Comparison of ENCODE assay signal across 1 cellular context in the genomic region with DNA sequence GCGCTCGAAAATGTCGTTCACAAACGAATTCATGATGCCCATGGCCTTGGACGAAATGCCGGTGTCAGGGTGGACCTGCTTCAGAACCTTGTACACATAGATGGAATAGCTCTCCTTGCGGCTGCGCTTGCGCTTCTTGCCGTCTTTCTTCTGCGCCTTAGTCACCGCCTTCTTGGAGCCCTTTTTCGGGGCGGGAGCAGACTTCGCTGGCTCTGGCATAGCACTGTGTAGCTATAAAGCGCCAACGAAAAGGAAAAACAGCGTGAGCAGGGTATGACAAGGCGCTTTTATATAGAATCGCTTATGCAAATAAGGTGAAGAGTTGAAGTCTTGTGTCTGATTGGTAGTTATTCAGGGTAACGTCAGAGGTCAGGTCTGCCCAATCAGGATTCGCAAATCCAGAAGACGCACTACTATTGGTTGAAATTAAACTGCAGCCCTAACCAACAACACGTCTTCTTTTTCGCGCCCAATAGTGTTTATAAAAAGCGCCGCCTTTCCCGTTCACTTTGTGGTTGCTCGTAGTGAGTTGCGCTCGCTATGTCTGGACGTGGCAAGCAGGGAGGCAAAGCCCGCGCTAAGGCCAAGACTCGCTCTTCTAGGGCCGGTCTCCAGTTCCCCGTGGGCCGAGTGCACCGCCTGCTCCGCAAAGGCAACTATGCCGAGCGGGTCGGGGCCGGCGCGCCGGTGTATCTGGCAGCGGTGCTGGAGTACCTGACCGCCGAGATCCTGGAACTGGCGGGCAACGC.
A peak's percentile ranks its signal among the peaks of the same experiment; 100 is the strongest.
TF ChIP-seq lines count a peak whose summit lies in the region.

No MANE protein-coding gene starts in this region.

TF ChIP-seq in K562, 482 proteins besides CTCF, POLR2A, EP300 and RAD21 (continued from another document and continues in another):
- TF ChIP-seq, protein P1, sequence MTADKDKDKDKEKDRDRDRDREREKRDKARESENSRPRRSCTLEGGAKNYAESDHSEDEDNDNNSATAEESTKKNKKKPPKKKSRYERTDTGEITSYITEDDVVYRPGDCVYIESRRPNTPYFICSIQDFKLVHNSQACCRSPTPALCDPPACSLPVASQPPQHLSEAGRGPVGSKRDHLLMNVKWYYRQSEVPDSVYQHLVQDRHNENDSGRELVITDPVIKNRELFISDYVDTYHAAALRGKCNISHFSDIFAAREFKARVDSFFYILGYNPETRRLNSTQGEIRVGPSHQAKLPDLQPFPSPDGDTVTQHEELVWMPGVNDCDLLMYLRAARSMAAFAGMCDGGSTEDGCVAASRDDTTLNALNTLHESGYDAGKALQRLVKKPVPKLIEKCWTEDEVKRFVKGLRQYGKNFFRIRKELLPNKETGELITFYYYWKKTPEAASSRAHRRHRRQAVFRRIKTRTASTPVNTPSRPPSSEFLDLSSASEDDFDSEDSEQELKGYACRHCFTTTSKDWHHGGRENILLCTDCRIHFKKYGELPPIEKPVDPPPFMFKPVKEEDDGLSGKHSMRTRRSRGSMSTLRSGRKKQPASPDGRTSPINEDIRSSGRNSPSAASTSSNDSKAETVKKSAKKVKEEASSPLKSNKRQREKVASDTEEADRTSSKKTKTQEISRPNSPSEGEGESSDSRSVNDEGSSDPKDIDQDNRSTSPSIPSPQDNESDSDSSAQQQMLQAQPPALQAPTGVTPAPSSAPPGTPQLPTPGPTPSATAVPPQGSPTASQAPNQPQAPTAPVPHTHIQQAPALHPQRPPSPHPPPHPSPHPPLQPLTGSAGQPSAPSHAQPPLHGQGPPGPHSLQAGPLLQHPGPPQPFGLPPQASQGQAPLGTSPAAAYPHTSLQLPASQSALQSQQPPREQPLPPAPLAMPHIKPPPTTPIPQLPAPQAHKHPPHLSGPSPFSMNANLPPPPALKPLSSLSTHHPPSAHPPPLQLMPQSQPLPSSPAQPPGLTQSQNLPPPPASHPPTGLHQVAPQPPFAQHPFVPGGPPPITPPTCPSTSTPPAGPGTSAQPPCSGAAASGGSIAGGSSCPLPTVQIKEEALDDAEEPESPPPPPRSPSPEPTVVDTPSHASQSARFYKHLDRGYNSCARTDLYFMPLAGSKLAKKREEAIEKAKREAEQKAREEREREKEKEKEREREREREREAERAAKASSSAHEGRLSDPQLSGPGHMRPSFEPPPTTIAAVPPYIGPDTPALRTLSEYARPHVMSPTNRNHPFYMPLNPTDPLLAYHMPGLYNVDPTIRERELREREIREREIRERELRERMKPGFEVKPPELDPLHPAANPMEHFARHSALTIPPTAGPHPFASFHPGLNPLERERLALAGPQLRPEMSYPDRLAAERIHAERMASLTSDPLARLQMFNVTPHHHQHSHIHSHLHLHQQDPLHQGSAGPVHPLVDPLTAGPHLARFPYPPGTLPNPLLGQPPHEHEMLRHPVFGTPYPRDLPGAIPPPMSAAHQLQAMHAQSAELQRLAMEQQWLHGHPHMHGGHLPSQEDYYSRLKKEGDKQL (CRISPR knock-in tag; IDR thresholded peaks at IDR 0.05; ENCODE audit: borderline replicate concordance): peak; percentile 94
- TF ChIP-seq CBX5 (IDR thresholded peaks at IDR 0.05; ENCODE audit: borderline replicate concordance, low read depth) (0 out of 2 replicates have a peak, but pooled peaks have one; percentile 44), FOXK2 (conservative IDR thresholded peaks at IDR 0.05 in 1 of 2, IDR thresholded peaks at IDR 0.05 in 1 of 2; ENCODE audit: low read depth in 2 of 2) (peak; percentile 63 to 68; a peak in 3 of 4 replicates), ZNF830 (CRISPR knock-in tag; IDR thresholded peaks at IDR 0.05) (no peak), HMG20B (CRISPR knock-in tag; IDR thresholded peaks at IDR 0.05) (no peak), ZEB2 (IDR thresholded peaks at IDR 0.05) (no peak), NCOA1 (IDR thresholded peaks at IDR 0.05; ENCODE audit: low read depth) (no peak; the same call in 1 of the 2 replicates), THRAP3 (IDR thresholded peaks at IDR 0.05; ENCODE audit: borderline replicate concordance) (no peak; the same call in 1 of the 2 replicates), CREB1 (IDR thresholded peaks at IDR 0.05) (peak; percentile 65), CREB1 (CRISPR knock-in tag; IDR thresholded peaks at IDR 0.05) (peak; percentile 74), NFE2 (IDR thresholded peaks at IDR 0.05; ENCODE audit: low read depth) (peak; percentile 43), ZNF23 (CRISPR knock-in tag; IDR thresholded peaks at IDR 0.05) (peak; percentile 53; the same call in 1 of the 2 replicates), FOXP1 (CRISPR knock-in tag; IDR thresholded peaks at IDR 0.05) (no peak; the same call in 1 of the 2 replicates), RNF2 (IDR thresholded peaks at IDR 0.05) (peak; percentile 98), ZNF253 (CRISPR knock-in tag; conservative IDR thresholded peaks at IDR 0.05) (no peak), CSDE1 (IDR thresholded peaks at IDR 0.05) (peak in 1 of 2 experiments; percentile 87; a peak in 2 of 4 replicates), SMAD2 (IDR thresholded peaks at IDR 0.05; ENCODE audit: low read depth, low read length) (no peak), SREBF1 (IDR thresholded peaks at IDR 0.05; ENCODE audit: borderline replicate concordance, low read depth, low read length) (0 out of 2 replicates have a peak, but pooled peaks have one; percentile 45), CBX3 (IDR thresholded peaks at IDR 0.05; ENCODE audit: borderline replicate concordance in 1 of 2, low read length in 2 of 2) (peak in 1 of 2 experiments; percentile 65; a peak in 1 of 3 replicates), MAFG (tag; conservative IDR thresholded peaks at IDR 0.05) (peak; percentile 80), ZNF212 (CRISPR knock-in tag; IDR thresholded peaks at IDR 0.05) (no peak)
- TF ChIP-seq, protein P2, sequence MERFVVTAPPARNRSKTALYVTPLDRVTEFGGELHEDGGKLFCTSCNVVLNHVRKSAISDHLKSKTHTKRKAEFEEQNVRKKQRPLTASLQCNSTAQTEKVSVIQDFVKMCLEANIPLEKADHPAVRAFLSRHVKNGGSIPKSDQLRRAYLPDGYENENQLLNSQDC (CRISPR knock-in tag; IDR thresholded peaks at IDR 0.05): peak; percentile 94; the same call in 1 of the 2 replicates
- TF ChIP-seq, protein P3, sequence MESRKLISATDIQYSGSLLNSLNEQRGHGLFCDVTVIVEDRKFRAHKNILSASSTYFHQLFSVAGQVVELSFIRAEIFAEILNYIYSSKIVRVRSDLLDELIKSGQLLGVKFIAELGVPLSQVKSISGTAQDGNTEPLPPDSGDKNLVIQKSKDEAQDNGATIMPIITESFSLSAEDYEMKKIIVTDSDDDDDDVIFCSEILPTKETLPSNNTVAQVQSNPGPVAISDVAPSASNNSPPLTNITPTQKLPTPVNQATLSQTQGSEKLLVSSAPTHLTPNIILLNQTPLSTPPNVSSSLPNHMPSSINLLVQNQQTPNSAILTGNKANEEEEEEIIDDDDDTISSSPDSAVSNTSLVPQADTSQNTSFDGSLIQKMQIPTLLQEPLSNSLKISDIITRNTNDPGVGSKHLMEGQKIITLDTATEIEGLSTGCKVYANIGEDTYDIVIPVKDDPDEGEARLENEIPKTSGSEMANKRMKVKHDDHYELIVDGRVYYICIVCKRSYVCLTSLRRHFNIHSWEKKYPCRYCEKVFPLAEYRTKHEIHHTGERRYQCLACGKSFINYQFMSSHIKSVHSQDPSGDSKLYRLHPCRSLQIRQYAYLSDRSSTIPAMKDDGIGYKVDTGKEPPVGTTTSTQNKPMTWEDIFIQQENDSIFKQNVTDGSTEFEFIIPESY (CRISPR knock-in tag; IDR thresholded peaks at IDR 0.05): peak; percentile 84
- TF ChIP-seq, protein P4, sequence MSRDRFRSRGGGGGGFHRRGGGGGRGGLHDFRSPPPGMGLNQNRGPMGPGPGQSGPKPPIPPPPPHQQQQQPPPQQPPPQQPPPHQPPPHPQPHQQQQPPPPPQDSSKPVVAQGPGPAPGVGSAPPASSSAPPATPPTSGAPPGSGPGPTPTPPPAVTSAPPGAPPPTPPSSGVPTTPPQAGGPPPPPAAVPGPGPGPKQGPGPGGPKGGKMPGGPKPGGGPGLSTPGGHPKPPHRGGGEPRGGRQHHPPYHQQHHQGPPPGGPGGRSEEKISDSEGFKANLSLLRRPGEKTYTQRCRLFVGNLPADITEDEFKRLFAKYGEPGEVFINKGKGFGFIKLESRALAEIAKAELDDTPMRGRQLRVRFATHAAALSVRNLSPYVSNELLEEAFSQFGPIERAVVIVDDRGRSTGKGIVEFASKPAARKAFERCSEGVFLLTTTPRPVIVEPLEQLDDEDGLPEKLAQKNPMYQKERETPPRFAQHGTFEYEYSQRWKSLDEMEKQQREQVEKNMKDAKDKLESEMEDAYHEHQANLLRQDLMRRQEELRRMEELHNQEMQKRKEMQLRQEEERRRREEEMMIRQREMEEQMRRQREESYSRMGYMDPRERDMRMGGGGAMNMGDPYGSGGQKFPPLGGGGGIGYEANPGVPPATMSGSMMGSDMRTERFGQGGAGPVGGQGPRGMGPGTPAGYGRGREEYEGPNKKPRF (IDR thresholded peaks at IDR 0.05; ENCODE audit: low read depth, low read length): no peak
- TF ChIP-seq, protein P5, sequence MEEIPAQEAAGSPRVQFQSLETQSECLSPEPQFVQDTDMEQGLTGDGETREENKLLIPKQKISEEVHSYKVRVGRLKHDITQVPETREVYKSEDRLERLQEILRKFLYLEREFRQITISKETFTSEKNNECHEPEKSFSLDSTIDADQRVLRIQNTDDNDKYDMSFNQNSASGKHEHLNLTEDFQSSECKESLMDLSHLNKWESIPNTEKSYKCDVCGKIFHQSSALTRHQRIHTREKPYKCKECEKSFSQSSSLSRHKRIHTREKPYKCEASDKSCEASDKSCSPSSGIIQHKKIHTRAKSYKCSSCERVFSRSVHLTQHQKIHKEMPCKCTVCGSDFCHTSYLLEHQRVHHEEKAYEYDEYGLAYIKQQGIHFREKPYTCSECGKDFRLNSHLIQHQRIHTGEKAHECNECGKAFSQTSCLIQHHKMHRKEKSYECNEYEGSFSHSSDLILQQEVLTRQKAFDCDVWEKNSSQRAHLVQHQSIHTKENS (CRISPR knock-in tag; IDR thresholded peaks at IDR 0.05): peak; percentile 8; the same call in 1 of the 2 replicates
- TF ChIP-seq, protein P6, sequence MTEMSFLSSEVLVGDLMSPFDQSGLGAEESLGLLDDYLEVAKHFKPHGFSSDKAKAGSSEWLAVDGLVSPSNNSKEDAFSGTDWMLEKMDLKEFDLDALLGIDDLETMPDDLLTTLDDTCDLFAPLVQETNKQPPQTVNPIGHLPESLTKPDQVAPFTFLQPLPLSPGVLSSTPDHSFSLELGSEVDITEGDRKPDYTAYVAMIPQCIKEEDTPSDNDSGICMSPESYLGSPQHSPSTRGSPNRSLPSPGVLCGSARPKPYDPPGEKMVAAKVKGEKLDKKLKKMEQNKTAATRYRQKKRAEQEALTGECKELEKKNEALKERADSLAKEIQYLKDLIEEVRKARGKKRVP (CRISPR knock-in tag; IDR thresholded peaks at IDR 0.05): peak; percentile 52
- TF ChIP-seq, protein P7, sequence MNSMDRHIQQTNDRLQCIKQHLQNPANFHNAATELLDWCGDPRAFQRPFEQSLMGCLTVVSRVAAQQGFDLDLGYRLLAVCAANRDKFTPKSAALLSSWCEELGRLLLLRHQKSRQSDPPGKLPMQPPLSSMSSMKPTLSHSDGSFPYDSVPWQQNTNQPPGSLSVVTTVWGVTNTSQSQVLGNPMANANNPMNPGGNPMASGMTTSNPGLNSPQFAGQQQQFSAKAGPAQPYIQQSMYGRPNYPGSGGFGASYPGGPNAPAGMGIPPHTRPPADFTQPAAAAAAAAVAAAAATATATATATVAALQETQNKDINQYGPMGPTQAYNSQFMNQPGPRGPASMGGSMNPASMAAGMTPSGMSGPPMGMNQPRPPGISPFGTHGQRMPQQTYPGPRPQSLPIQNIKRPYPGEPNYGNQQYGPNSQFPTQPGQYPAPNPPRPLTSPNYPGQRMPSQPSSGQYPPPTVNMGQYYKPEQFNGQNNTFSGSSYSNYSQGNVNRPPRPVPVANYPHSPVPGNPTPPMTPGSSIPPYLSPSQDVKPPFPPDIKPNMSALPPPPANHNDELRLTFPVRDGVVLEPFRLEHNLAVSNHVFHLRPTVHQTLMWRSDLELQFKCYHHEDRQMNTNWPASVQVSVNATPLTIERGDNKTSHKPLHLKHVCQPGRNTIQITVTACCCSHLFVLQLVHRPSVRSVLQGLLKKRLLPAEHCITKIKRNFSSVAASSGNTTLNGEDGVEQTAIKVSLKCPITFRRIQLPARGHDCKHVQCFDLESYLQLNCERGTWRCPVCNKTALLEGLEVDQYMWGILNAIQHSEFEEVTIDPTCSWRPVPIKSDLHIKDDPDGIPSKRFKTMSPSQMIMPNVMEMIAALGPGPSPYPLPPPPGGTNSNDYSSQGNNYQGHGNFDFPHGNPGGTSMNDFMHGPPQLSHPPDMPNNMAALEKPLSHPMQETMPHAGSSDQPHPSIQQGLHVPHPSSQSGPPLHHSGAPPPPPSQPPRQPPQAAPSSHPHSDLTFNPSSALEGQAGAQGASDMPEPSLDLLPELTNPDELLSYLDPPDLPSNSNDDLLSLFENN (IDR thresholded peaks at IDR 0.05; ENCODE audit: low read depth in 2 of 2, low read length in 2 of 2): peak in 1 of 2 experiments; percentile 95; a peak in 3 of 4 replicates
- TF ChIP-seq, protein P8, sequence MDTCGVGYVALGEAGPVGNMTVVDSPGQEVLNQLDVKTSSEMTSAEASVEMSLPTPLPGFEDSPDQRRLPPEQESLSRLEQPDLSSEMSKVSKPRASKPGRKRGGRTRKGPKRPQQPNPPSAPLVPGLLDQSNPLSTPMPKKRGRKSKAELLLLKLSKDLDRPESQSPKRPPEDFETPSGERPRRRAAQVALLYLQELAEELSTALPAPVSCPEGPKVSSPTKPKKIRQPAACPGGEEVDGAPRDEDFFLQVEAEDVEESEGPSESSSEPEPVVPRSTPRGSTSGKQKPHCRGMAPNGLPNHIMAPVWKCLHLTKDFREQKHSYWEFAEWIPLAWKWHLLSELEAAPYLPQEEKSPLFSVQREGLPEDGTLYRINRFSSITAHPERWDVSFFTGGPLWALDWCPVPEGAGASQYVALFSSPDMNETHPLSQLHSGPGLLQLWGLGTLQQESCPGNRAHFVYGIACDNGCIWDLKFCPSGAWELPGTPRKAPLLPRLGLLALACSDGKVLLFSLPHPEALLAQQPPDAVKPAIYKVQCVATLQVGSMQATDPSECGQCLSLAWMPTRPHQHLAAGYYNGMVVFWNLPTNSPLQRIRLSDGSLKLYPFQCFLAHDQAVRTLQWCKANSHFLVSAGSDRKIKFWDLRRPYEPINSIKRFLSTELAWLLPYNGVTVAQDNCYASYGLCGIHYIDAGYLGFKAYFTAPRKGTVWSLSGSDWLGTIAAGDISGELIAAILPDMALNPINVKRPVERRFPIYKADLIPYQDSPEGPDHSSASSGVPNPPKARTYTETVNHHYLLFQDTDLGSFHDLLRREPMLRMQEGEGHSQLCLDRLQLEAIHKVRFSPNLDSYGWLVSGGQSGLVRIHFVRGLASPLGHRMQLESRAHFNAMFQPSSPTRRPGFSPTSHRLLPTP (IDR thresholded peaks at IDR 0.05; ENCODE audit: borderline replicate concordance, extremely low read depth, insufficient read length): no peak
